ENCODE assay signal across 8 cellular contexts in genomic region chr19:47107201-47107952, GRCh38. TPM values are rescaled to one million over a fixed set of nuclear protein-coding genes. Genes with fewer than 3 reads are reported as not detected.
DNase-seq lines count a peak whose midpoint lies in the region; ATAC-seq and TF ChIP-seq lines count a peak whose summit lies in the region.

No MANE protein-coding gene starts in this region.

- DNase-seq in left ventricle myocardium inferior (no peak), Right ventricle myocardium inferior (ENCODE audit: missing footprints) (no peak), inferior parietal cortex (ENCODE audit: extremely low spot score) (peak; percentile 62), NCI-H2227 (lab: John Stamatoyannopoulos, UW; ENCODE audit: unreplicated experiment) (no peak)
- DNase-seq in stimulated activated naive CD8-positive, alpha-beta T cell treated with anti-CD3 and anti-CD28 coated beads, Interleukin-15, Interleukin-2, amounts not matched to agents 100 U/mL and 50 U/mL, for 24 hours = no peak

- peaks cover 13% of the 10 kb centered on the region for H3K36me3 Mint-ChIP-seq in activated naive CD4-positive, alpha-beta T cell treated with anti-CD3 and anti-CD28 coated beads, Interleukin-2, amount 50 U/mL, for 24 hours

- H3K36me3 ChIP-seq in left ventricle myocardium inferior = no peaks in the 10 kb centered on the region

- intact Hi-C loops in left ventricle myocardium inferior (cut with micrococcal nuclease) = no loop called here
- intact Hi-C loops in Right ventricle myocardium inferior (cut with DNase I) = no loop called here

- H3K4me3 ChIP-seq in left ventricle myocardium inferior = peak overlapping the region; percentile 21

- TF ChIP-seq CTCF in left ventricle myocardium inferior (IDR thresholded peaks at IDR 0.05; ENCODE audit: borderline replicate concordance) = no peak

- no peaks in the 10 kb centered on the region for H3K27me3 Mint-ChIP-seq in activated naive CD4-positive, alpha-beta T cell treated with anti-CD3 and anti-CD28 coated beads, Interleukin-2, amount 50 U/mL, for 24 hours

- peaks cover 93% of the 10 kb centered on the region for H3K4me1 ChIP-seq in left ventricle myocardium inferior

- peaks cover 66% of the 10 kb centered on the region for H3K4me1 Mint-ChIP-seq in activated naive CD4-positive, alpha-beta T cell treated with anti-CD3 and anti-CD28 coated beads, Interleukin-2, amount 50 U/mL, for 24 hours

- no peak for ATAC-seq in Right ventricle myocardium inferior
- ATAC-seq in stimulated activated naive CD8-positive, alpha-beta T cell treated with anti-CD3 and anti-CD28 coated beads, Interleukin-15, Interleukin-2, amounts not matched to agents 100 U/mL and 50 U/mL, for 24 hours = peak; percentile 55
- ATAC-seq in GM19328 (IDR thresholded peaks at IDR 0.05; ENCODE audit: unreplicated experiment) = no peak
- no peak for ATAC-seq in HG02981 (IDR thresholded peaks at IDR 0.05; ENCODE audit: unreplicated experiment)

- no peaks in the 10 kb centered on the region for H3K27me3 ChIP-seq in left ventricle myocardium inferior (ENCODE audit: low read depth)

- peak overlapping the region; percentile 87 for H3K27ac Mint-ChIP-seq in activated naive CD4-positive, alpha-beta T cell treated with anti-CD3 and anti-CD28 coated beads, Interleukin-2, amount 50 U/mL, for 24 hours

- peak overlapping the region; percentile 100 for H3K27ac ChIP-seq in left ventricle myocardium inferior (replicated peaks)

- no peaks in the 10 kb centered on the region for H3K9me3 Mint-ChIP-seq in activated naive CD4-positive, alpha-beta T cell treated with anti-CD3 and anti-CD28 coated beads, Interleukin-2, amount 50 U/mL, for 24 hours

- H3K9me3 ChIP-seq in left ventricle myocardium inferior (replicated peaks) = no peaks in the 10 kb centered on the region

- H3K4me3 Mint-ChIP-seq in activated naive CD4-positive, alpha-beta T cell treated with anti-CD3 and anti-CD28 coated beads, Interleukin-2, amount 50 U/mL, for 24 hours = peak overlapping the region; percentile 53

RNA-seq across cellular contexts. Expression of gene ZC3H4, which starts 6.2 kb away (rescaled TPM):
- total RNA-seq in left ventricle myocardium inferior (22.1 TPM), Right ventricle myocardium inferior (20.5 TPM)

RNA-seq across cellular contexts. Expression of gene SAE1, which starts 23.3 kb away (rescaled TPM):
- total RNA-seq in left ventricle myocardium inferior (42.5 TPM), Right ventricle myocardium inferior (45.1 TPM)

RNA-seq across cellular contexts. Expression of gene TMEM160, which starts 59.0 kb away (rescaled TPM):
- 27.1 TPM for total RNA-seq in left ventricle myocardium inferior
- 27.7 TPM for total RNA-seq in Right ventricle myocardium inferior
